In genomic region chr12:67647547-67648305, GRCh38 we compare ENCODE assay signal across 8 cellular contexts. TPM values are rescaled to one million over a fixed set of nuclear protein-coding genes. Genes with fewer than 3 reads are reported as not detected.
DNase-seq lines count a peak whose midpoint lies in the region; ATAC-seq, FAIRE-seq and TF ChIP-seq lines count a peak whose summit lies in the region.

No MANE protein-coding gene starts in this region.

- WGBS in ectodermal cell, 2 experiments = 11 to 12% methylated on average over 36 of the region's 36 CpGs

- intact Hi-C loops in left lung (cut with DNase I) = no loop called here

- H3K27me3 ChIP-seq in ectodermal cell (ENCODE audit: control insufficient read depth, insufficient read depth, low read length, poor library complexity, severe bottlenecking) (peaks cover 4% of the 10 kb centered on the region), left lung (peaks cover 0 to 18% of the 10 kb centered on the region in 2 donors)

- H3K9me3 ChIP-seq in ectodermal cell (ENCODE audit: control insufficient read depth, low read length) (no peaks in the 10 kb centered on the region), left lung (no peaks in the 10 kb centered on the region)

- no peaks in the 10 kb centered on the region for H3K36me3 ChIP-seq in ectodermal cell (ENCODE audit: control insufficient read depth, insufficient read depth, low read length)
- H3K36me3 ChIP-seq in left lung = no peaks in the 10 kb centered on the region

- peaks cover 12% of the 10 kb centered on the region for H3K4me1 ChIP-seq in ectodermal cell (ENCODE audit: control insufficient read depth, insufficient read depth, low read length)
- H3K4me1 ChIP-seq in left lung = peaks cover 0 to 31% of the 10 kb centered on the region in 2 donors

- TF ChIP-seq POLR2A in GM12891 (IDR thresholded peaks at IDR 0.05; ENCODE audit: low read depth, low read length) = no peak

- H3K4me3 ChIP-seq in ectodermal cell (ENCODE audit: insufficient read depth, low read depth, low read length) = peak overlapping the region; percentile 94
- peak overlapping the region; percentile 81 to 84 for H3K4me3 ChIP-seq in left lung

- H3K27ac ChIP-seq in ectodermal cell (ENCODE audit: insufficient read depth, low read depth, low read length, poor library complexity, severe bottlenecking) = peak overlapping the region; percentile 95
- H3K27ac ChIP-seq in left lung = peak overlapping the region; percentile 80 to 91

- peak in 1 of 2 donors; percentile 19 for TF ChIP-seq CTCF in left lung (IDR thresholded peaks at IDR 0.05)

- DNase-seq in GM12891 (ENCODE audit: insufficient read length, low spot score) (peak; percentile 35), NCI-H460 (ENCODE audit: extremely low read depth, low read depth) (peak; percentile 61), left lung (peak; percentile 82 to 85)
- DNase-seq in activated CD4-positive, alpha-beta T cell treated with anti-CD3 and anti-CD28 coated beads for 48 hours = peak; percentile 49
- peak; percentile 23 for DNase-seq in stimulated activated CD4-positive, alpha-beta T cell treated with anti-CD3 and anti-CD28 coated beads, Interleukin-4, amount 100 ng/mL, for 1 hour

- ATAC-seq in HG03139 (IDR thresholded peaks at IDR 0.05; ENCODE audit: unreplicated experiment) (peak; percentile 13), left lung (peak; percentile 82), GM18520 (IDR thresholded peaks at IDR 0.05; ENCODE audit: unreplicated experiment) (no peak)

- FAIRE-seq in GM12891 (lab: Jason Lieb, UNC) = peak; percentile 68

TF ChIP-seq in GM12891, 5 proteins besides CTCF, POLR2A, EP300 and RAD21:
- TF ChIP-seq PAX5 (IDR thresholded peaks at IDR 0.05; ENCODE audit: insufficient read depth, low read length, severe bottlenecking) (no peak), SPI1 (IDR thresholded peaks at IDR 0.05; ENCODE audit: low read depth, low read length) (no peak), POLR2AphosphoS5 (IDR thresholded peaks at IDR 0.05; ENCODE audit: low read depth, low read length) (no peak), POU2F2 (IDR thresholded peaks at IDR 0.05; ENCODE audit: low read depth, low read length) (no peak), TAF1 (IDR thresholded peaks at IDR 0.05; ENCODE audit: low read depth, low read length) (no peak)
TF ChIP-seq in GM12891: peak in this region for 0.

RNA-seq across cellular contexts. Expression of gene DYRK2, which starts 0.8 kb away (rescaled TPM):
- polyA plus RNA-seq in GM12891 (2012; ENCODE audit: low read depth, missing spikeins) = 10.7 TPM
- 15.3 and 18.0 TPM in 2 replicates for total RNA-seq in NCI-H460 (2014; rRNA removed; shearing (Covaris generic))
- polyA plus RNA-seq in NCI-H460 (2014; cell fraction: nucleus; rRNA removed) = 19.2 and 26.1 TPM in 2 replicates
- 28.8 TPM for polyA plus RNA-seq in ectodermal cell (2013, experiment 1 of 4)
- 31.1 TPM for polyA plus RNA-seq in ectodermal cell (2013, experiment 2 of 4)
- polyA plus RNA-seq in ectodermal cell (2013, experiment 3 of 4) = 25.4 TPM
- polyA plus RNA-seq in ectodermal cell (2013, experiment 4 of 4) = 31.3 TPM
- total RNA-seq in left lung = 10 to 100 TPM; 17.4 to 22.8 TPM

Comparison
In these comparisons a context has a peak if more than half of its experiments do, and no peak if none do; other contexts are left out.
1. DNase-seq: peak in every context shown above with its lines; median percentile 84 in left lung; 61 in NCI-H460; 49 in activated CD4-positive, alpha-beta T cell treated with anti-CD3 and anti-CD28 coated beads for 48 hours; 35 in GM12891; 23 in stimulated activated CD4-positive, alpha-beta T cell treated with anti-CD3 and anti-CD28 coated beads, Interleukin-4, amount 100 ng/mL, for 1 hour.